9 cellular contexts compared by ENCODE assay signal in the genomic region with DNA sequence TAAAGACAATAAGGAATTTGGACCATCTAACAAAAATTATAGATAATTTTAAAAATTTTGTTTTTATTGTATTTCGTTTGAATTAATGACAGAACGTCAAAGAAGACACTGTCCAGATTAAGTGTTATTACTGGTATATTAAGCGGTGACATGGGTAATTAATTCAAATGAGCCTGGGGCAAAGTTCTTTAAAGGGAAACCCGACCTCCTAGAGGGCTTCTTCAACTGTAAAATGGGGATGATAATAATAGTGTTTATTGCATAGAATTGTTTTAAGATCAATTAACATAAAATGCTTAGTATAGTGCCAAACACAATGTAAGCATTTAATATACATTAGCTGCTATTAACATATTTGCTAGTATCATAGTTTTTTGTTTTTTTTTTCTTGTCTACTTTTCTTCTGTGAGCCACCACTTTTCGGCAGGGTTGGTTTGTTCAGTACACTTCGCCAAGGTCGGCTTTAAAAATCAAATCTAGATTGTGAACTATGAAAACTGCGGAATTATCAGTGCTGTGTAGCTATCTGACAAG. TPM values are rescaled to one million over a fixed set of nuclear protein-coding genes. Genes with fewer than 3 reads are reported as not detected.
DNase-seq lines count a peak whose midpoint lies in the region; ATAC-seq, FAIRE-seq and TF ChIP-seq lines count a peak whose summit lies in the region.
"Had no signal": no experiment of that assay in that cellular context is flagged by ENCODE, and none has a peak within 500 bp of the region (broad histone marks: within the 10 kb centered on the region; RNA-seq: fewer than 3 reads in every experiment).

No MANE protein-coding gene starts in this region.

- no peaks in the 10 kb centered on the region for H3K9me1 ChIP-seq in keratinocyte (ENCODE audit: control insufficient read depth, extremely low read depth, insufficient read depth, low read length)

- H3K27ac ChIP-seq in keratinocyte (ENCODE audit: control insufficient read depth, insufficient read depth, low read length) (peak overlapping the region; percentile 90), thymus (ENCODE audit: low read depth) (peak overlapping the region; percentile 91)

- WGBS in thymus: 38% methylated on average over 8 of the region's 8 CpGs

- dilution Hi-C loops in keratinocyte (cut with MboI; ENCODE audit: extremely low pct_ligation_motif_present, low sequenced_read_pairs): no loop called here

- H3K9me3 ChIP-seq in keratinocyte (ENCODE audit: control insufficient read depth, low read depth, low read length) (no peaks in the 10 kb centered on the region), thymus (ENCODE audit: control insufficient read depth) (no peaks in the 10 kb centered on the region)

- peak overlapping the region; percentile 81 for H3K9ac ChIP-seq in keratinocyte (ENCODE audit: control insufficient read depth, extremely low read depth, insufficient read depth, low read length)

- peak overlapping the region; percentile 94 for H2AFZ ChIP-seq in keratinocyte (ENCODE audit: control insufficient read depth, low read length)

- POLR2A ChIA-PET in activated CD8-positive, alpha-beta T cell treated with anti-CD3 and anti-CD28 coated beads, Interleukin-2, amount 10 ng/mL, durations not matched to agents 7 days and 5 days (lab: Charles Lee): interaction anchor here (1.3 to 1.8 kb wide), 2 partner anchors 179 to 315 kb away, joined by 4 to 5 read pairs; a partner anchor contains a TSS

- H3K4me3 ChIP-seq in keratinocyte (ENCODE audit: control insufficient read depth in 2 of 3, extremely low read depth in 1 of 3, insufficient read depth in 2 of 3, low read depth in 1 of 3, low read length in 3 of 3): peak overlapping the region; percentile 93 to 95 (median 93)
- H3K4me3 ChIP-seq in thymus (ENCODE audit: low read length): peak overlapping the region; percentile 93

- H3K4me2 ChIP-seq in keratinocyte (ENCODE audit: control insufficient read depth, extremely low read depth, insufficient read depth, low read depth, low read length): peak overlapping the region; percentile 84

- peaks cover 3% of the 10 kb centered on the region for H4K20me1 ChIP-seq in keratinocyte (ENCODE audit: control insufficient read depth, extremely low read depth, insufficient read depth, low read length)

- peaks cover 9% of the 10 kb centered on the region for H3K36me3 Mint-ChIP-seq in activated CD8-positive, alpha-beta T cell treated with anti-CD3 and anti-CD28 coated beads, Interleukin-2, amount 10 ng/mL, durations not matched to agents 7 days and 5 days (ENCODE audit: low read depth)

- H3K79me2 ChIP-seq in keratinocyte (ENCODE audit: control insufficient read depth, insufficient read depth, low read length): peaks cover 45% of the 10 kb centered on the region

- no peaks in the 10 kb centered on the region for H3K9me3 Mint-ChIP-seq in activated CD8-positive, alpha-beta T cell treated with anti-CD3 and anti-CD28 coated beads, Interleukin-2, amount 10 ng/mL, durations not matched to agents 7 days and 5 days (ENCODE audit: insufficient read depth)

- FAIRE-seq in keratinocyte (lab: Jason Lieb, UNC): no peak

- H3K27ac Mint-ChIP-seq in activated CD8-positive, alpha-beta T cell treated with anti-CD3 and anti-CD28 coated beads, Interleukin-2, amount 10 ng/mL, durations not matched to agents 7 days and 5 days: peak overlapping the region; percentile 91

- peak overlapping the region; percentile 95 for H3K4me3 Mint-ChIP-seq in activated CD8-positive, alpha-beta T cell treated with anti-CD3 and anti-CD28 coated beads, Interleukin-2, amount 10 ng/mL, durations not matched to agents 7 days and 5 days

- peaks cover 23% of the 10 kb centered on the region for H3K4me1 Mint-ChIP-seq in activated CD8-positive, alpha-beta T cell treated with anti-CD3 and anti-CD28 coated beads, Interleukin-2, amount 10 ng/mL, durations not matched to agents 7 days and 5 days (ENCODE audit: low read depth)

- CTCF ChIA-PET in activated CD8-positive, alpha-beta T cell treated with anti-CD3 and anti-CD28 coated beads, Interleukin-2, amount 10 ng/mL, durations not matched to agents 7 days and 5 days (lab: Charles Lee): interaction anchor here (0.6 kb wide), 1 partner anchor 73 kb away, joined by 3 read pairs; no protein-coding TSS in a partner anchor

- TF ChIP-seq CTCF in keratinocyte (optimal IDR thresholded peaks at IDR 0.05 in 1 of 3, IDR thresholded peaks at IDR 0.05 in 1 of 3, conservative IDR thresholded peaks at IDR 0.05 in 1 of 3; ENCODE audit: extremely low read depth in 1 of 3, insufficient read depth in 2 of 3, low read length in 3 of 3): no peak

- ATAC-seq in HG03565 (IDR thresholded peaks at IDR 0.05; ENCODE audit: unreplicated experiment) (peak; percentile 15), HG03280 (IDR thresholded peaks at IDR 0.05; ENCODE audit: unreplicated experiment) (no peak)
- no peak for ATAC-seq in activated CD8-positive, alpha-beta T cell treated with anti-CD3 and anti-CD28 coated beads, Interleukin-2, amount 10 ng/mL, durations not matched to agents 7 days and 5 days

- H3K36me3 ChIP-seq in keratinocyte (ENCODE audit: control insufficient read depth in 2 of 2, extremely low read depth in 1 of 2, insufficient read depth in 2 of 2, low read length in 2 of 2) (no peaks in the 10 kb centered on the region), thymus (ENCODE audit: control insufficient read depth, insufficient read depth) (no peaks in the 10 kb centered on the region)

- DNase-seq in DMS79 (lab: John Stamatoyannopoulos, UW) (peak; percentile 21), keratinocyte (ENCODE audit: low read depth, low spot score) (no peak), NCI-H1092 (lab: John Stamatoyannopoulos, UW) (no peak)
- no peak for DNase-seq in activated CD8-positive, alpha-beta T cell treated with anti-CD3 and anti-CD28 coated beads, Interleukin-2, amount 10 ng/mL, durations not matched to agents 7 days and 5 days
- no peak for DNase-seq in stimulated activated CD4-positive, alpha-beta T cell treated with anti-CD3 and anti-CD28 coated beads, Interleukin-1b, Interleukin-23, amount 100 ng/mL, for 48 hours

- H3K27me3 Mint-ChIP-seq in activated CD8-positive, alpha-beta T cell treated with anti-CD3 and anti-CD28 coated beads, Interleukin-2, amount 10 ng/mL, durations not matched to agents 7 days and 5 days (ENCODE audit: low read depth): peaks cover 3% of the 10 kb centered on the region

- H3K27me3 ChIP-seq in keratinocyte (ENCODE audit: control insufficient read depth, extremely low read depth, insufficient read depth, low read length) (no peaks in the 10 kb centered on the region), thymus (ENCODE audit: control insufficient read depth, insufficient read depth) (no peaks in the 10 kb centered on the region)

- H3K4me1 ChIP-seq in keratinocyte (ENCODE audit: control insufficient read depth, extremely low read depth, insufficient read depth, low read length) (peaks cover 8% of the 10 kb centered on the region), thymus (ENCODE audit: control insufficient read depth, insufficient read depth, low read length) (peaks cover 2% of the 10 kb centered on the region)

RNA-seq across cellular contexts. Expression of a gene that starts 0.5 kb away (rescaled TPM):
- 10 to 100 TPM; 59.2 to 60.1 TPM for total RNA-seq in activated CD8-positive, alpha-beta T cell treated with anti-CD3 and anti-CD28 coated beads, Interleukin-2, amount 10 ng/mL, durations not matched to agents 7 days and 5 days
- polyA plus RNA-seq in keratinocyte: 20.5 to 33.2 TPM (median 29.7 TPM) in 3 replicates
- 29.4 TPM for polyA plus RNA-seq in keratinocyte (2011; ENCODE audit: low read depth)
- polyA plus RNA-seq in keratinocyte (2011; cell fraction: cytosol; rRNA removed): 12.5 and 30.0 TPM in 2 replicates
- polyA plus RNA-seq in keratinocyte (2011; cell fraction: nucleus; rRNA removed): 35.2 and 42.6 TPM in 2 replicates
- polyA plus RNA-seq in keratinocyte (2012; ENCODE audit: low replicate concordance): 16.6 and 26.3 TPM in 2 replicates
- 10.2 to 53.4 TPM (median 30.8 TPM) in 3 replicates for polyA minus RNA-seq in keratinocyte
- 29.9 TPM for polyA minus RNA-seq in keratinocyte (2011; cell fraction: cytosol; rRNA and poly(A)+ RNA removed)
- polyA minus RNA-seq in keratinocyte (2011; cell fraction: nucleus; rRNA and poly(A)+ RNA removed): 34.4 and 74.0 TPM in 2 replicates
- 17.0 TPM for polyA plus RNA-seq in thymus

RNA-seq across cellular contexts. Expression of a gene that starts 3.8 kb away (rescaled TPM):
- total RNA-seq in activated CD8-positive, alpha-beta T cell treated with anti-CD3 and anti-CD28 coated beads, Interleukin-2, amount 10 ng/mL, durations not matched to agents 7 days and 5 days: not detected
- polyA plus RNA-seq in keratinocyte (not detected in 3 replicates), thymus (0.05 TPM)
- not detected for polyA plus RNA-seq in keratinocyte (2011; ENCODE audit: low read depth)
- not detected in 2 replicates for polyA plus RNA-seq in keratinocyte (2011; cell fraction: cytosol; rRNA removed)
- polyA plus RNA-seq in keratinocyte (2011; cell fraction: nucleus; rRNA removed): not detected in 2 replicates
- 0.03 and 0.05 TPM in 2 replicates for polyA plus RNA-seq in keratinocyte (2012; ENCODE audit: low replicate concordance)
- polyA minus RNA-seq in keratinocyte: not detected in 3 replicates
- polyA minus RNA-seq in keratinocyte (2011; cell fraction: cytosol; rRNA and poly(A)+ RNA removed): not detected
- not detected in 2 replicates for polyA minus RNA-seq in keratinocyte (2011; cell fraction: nucleus; rRNA and poly(A)+ RNA removed)
- total RNA-seq: subcutaneous adipose tissue had no signal
